In the genomic region with DNA sequence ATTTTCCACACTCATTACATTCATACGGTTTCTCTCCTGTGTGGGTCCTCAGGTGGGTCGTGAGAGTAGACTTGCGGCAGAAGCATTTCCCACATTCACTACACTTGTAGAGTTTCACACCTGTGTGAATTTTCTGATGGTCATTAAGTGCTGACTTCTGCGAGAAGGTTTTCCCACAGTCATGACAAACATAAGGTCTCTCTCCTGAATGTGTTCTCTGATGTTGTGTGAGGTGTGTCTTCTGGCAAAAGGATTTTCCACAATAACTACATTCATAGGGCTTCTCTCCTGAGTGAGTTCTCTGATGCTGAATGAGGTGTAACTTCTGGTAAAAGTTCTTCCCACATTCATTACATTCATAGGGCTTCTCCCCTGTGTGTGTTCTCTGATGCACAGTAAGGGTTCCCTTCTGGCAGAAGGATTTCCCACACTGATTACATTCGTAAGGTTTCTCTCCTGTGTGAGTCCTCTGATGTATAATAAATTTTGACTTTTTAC, we compare ENCODE assay signal across 13 cellular contexts. TPM values are rescaled to one million over a fixed set of nuclear protein-coding genes. Genes with fewer than 3 reads are reported as not detected.
DNase-seq lines count a peak whose midpoint lies in the region; ATAC-seq and TF ChIP-seq lines count a peak whose summit lies in the region.
"Had no signal": no experiment of that assay in that cellular context is flagged by ENCODE, and none has a peak within 500 bp of the region (broad histone marks: within the 10 kb centered on the region; RNA-seq: fewer than 3 reads in every experiment).

No MANE protein-coding gene starts in this region.

- ATAC-seq in CD4-positive, alpha-beta T cell (ENCODE audit: poor library complexity) = no peak
- ATAC-seq in GM18870 (IDR thresholded peaks at IDR 0.05; ENCODE audit: unreplicated experiment) (no peak), HG02571 (IDR thresholded peaks at IDR 0.05; ENCODE audit: unreplicated experiment) (no peak)

- H3K4me3 Mint-ChIP-seq in CD4-positive, alpha-beta T cell = peak overlapping the region; percentile 38
- peak overlapping the region; percentile 53; the same call in 1 of the 2 replicates for H3K4me3 Mint-ChIP-seq in HFFc6

- H3K9me3 ChIP-seq in CD4-positive, alpha-beta T cell (ENCODE audit: control insufficient read depth, low read length) = peaks cover 100% of the 10 kb centered on the region

- no peak overlapping the region for H2BK120ac ChIP-seq in mesendoderm (ENCODE audit: low read depth, low read length)

- H3K4me1 ChIP-seq in mesendoderm (ENCODE audit: control insufficient read depth, low read depth, low read length) = no peaks in the 10 kb centered on the region
- H3K4me1 ChIP-seq: adrenal gland, esophagus muscularis mucosa, SJSA1 had no signal

- H3K36me3 Mint-ChIP-seq in CD4-positive, alpha-beta T cell (ENCODE audit: low read depth) = no peaks in the 10 kb centered on the region
- no peaks in the 10 kb centered on the region for H3K36me3 Mint-ChIP-seq in HFFc6 (ENCODE audit: low read depth)

- no peak overlapping the region for H3K23ac ChIP-seq in mesendoderm (ENCODE audit: low read length)

- H3K36me3 ChIP-seq in mesendoderm (ENCODE audit: control insufficient read depth, insufficient read depth, low read length) = peaks cover 43% of the 10 kb centered on the region

- no peak overlapping the region for H2BK15ac ChIP-seq in mesendoderm (replicated peaks; ENCODE audit: low read depth)

- no peaks in the 10 kb centered on the region for H3K27me3 Mint-ChIP-seq in CD4-positive, alpha-beta T cell
- peaks cover 5% of the 10 kb centered on the region; the same call in 1 of the 2 replicates for H3K27me3 Mint-ChIP-seq in HFFc6 (ENCODE audit: insufficient read depth)

- H4K8ac ChIP-seq in mesendoderm (ENCODE audit: low read depth, low read length) = no peak overlapping the region

- no peak overlapping the region for H3K4me2 ChIP-seq in mesendoderm (ENCODE audit: low read length)

- no peak overlapping the region for H4K5ac ChIP-seq in mesendoderm (ENCODE audit: low read length)

- no peak overlapping the region for H3K4ac ChIP-seq in mesendoderm (ENCODE audit: low read depth, low read length)

- H3K27ac Mint-ChIP-seq in CD4-positive, alpha-beta T cell = no peak overlapping the region
- no peak overlapping the region for H3K27ac Mint-ChIP-seq in HFFc6

- no peak overlapping the region for H2BK5ac ChIP-seq in mesendoderm (ENCODE audit: low read length)

- H3K18ac ChIP-seq in mesendoderm (ENCODE audit: low read length) = no peak overlapping the region

- H3K9me3 Mint-ChIP-seq in CD4-positive, alpha-beta T cell = peaks cover 24% of the 10 kb centered on the region
- H3K9me3 Mint-ChIP-seq in HFFc6 = no peaks in the 10 kb centered on the region

- H3K27me3 ChIP-seq in CD4-positive, alpha-beta T cell (ENCODE audit: control insufficient read depth, insufficient read depth, low read length) = no peaks in the 10 kb centered on the region
- H3K27me3 ChIP-seq in mesendoderm (ENCODE audit: insufficient read depth, low read length, poor library complexity) = no peaks in the 10 kb centered on the region
- H3K27me3 ChIP-seq: adrenal gland, esophagus muscularis mucosa, SJSA1 had no signal

- intact Hi-C loops in CD4-positive, alpha-beta T cell (cut with DNase I, micrococcal nuclease) = no loop called here

- H3K4me3 ChIP-seq in cardiac fibroblast (replicated peaks in 1 of 2; ENCODE audit: low read depth in 2 of 2, low read length in 2 of 2) = no peak overlapping the region
- peak overlapping the region; percentile 15 for H3K4me3 ChIP-seq in mesendoderm (ENCODE audit: low read length)
- H3K4me3 ChIP-seq: SJSA1 had no signal

- H2AK5ac ChIP-seq in mesendoderm (ENCODE audit: low read length) = no peak overlapping the region

- no peak overlapping the region for H3K56ac ChIP-seq in mesendoderm (ENCODE audit: low read length)

- POLR2A ChIA-PET in CD4-positive, alpha-beta T cell (lab: Charles Lee) = no interaction called here

- TF ChIP-seq CTCF in CD4-positive, alpha-beta T cell (IDR thresholded peaks at IDR 0.05) = no peak
- TF ChIP-seq CTCF in HFFc6 (IDR thresholded peaks at IDR 0.05) (no peak), cardiac fibroblast (IDR thresholded peaks at IDR 0.05; ENCODE audit: low read depth, low read length) (no peak)

- no peaks in the 10 kb centered on the region for H3K79me2 ChIP-seq in mesendoderm (ENCODE audit: control insufficient read depth, insufficient read depth, low read length)

- peaks cover 1% of the 10 kb centered on the region for H3K79me1 ChIP-seq in mesendoderm (ENCODE audit: low read length)

- H3K4me1 Mint-ChIP-seq in CD4-positive, alpha-beta T cell (ENCODE audit: low read depth) = no peaks in the 10 kb centered on the region
- no peaks in the 10 kb centered on the region for H3K4me1 Mint-ChIP-seq in HFFc6 (ENCODE audit: low read depth)

- no CpG with 5 or more reads among the region's 5 CpGs for WGBS in mesendoderm (ENCODE audit: extremely low coverage, insufficient coverage, low lambda C conversion rate)

- no peak overlapping the region for H3K9ac ChIP-seq in mesendoderm (ENCODE audit: low read length)

- CTCF ChIA-PET in CD4-positive, alpha-beta T cell (lab: Charles Lee) = no interaction called here

- DNase-seq in CD4-positive, alpha-beta T cell = no peak
- DNase-seq in HFFc6 (peak; percentile 22), cardiac fibroblast (ENCODE audit: low read depth in 2 of 2) (peak; percentile 23 to 43), mesendoderm (peak; percentile 68), activated gamma-delta T cell (lab: John Stamatoyannopoulos, UW) (no peak)
- no peak for DNase-seq in activated T-cell treated with anti-CD3 and anti-CD28 coated beads, Interleukin-2, amount 50 U/mL, for 1 hour
- DNase-seq: activated CD4-positive, alpha-beta T cell treated with anti-CD3 and anti-CD28 coated beads for 1 hour; adrenal gland; stimulated activated CD8-positive, alpha-beta memory T cell treated with anti-CD3 and anti-CD28 coated beads, Interleukin-4, amount 100 ng/mL, for 48 hours had no signal

- no peak overlapping the region for H3K27ac ChIP-seq in CD4-positive, alpha-beta T cell (ENCODE audit: low read depth, low read length)
- H3K27ac ChIP-seq in mesendoderm (ENCODE audit: low read depth, low read length) = no peak overlapping the region
- H3K27ac ChIP-seq: adrenal gland, esophagus muscularis mucosa, SJSA1 had no signal

RNA-seq across cellular contexts. Expression of a gene that starts 15.1 kb away (rescaled TPM):
- total RNA-seq in CD4-positive, alpha-beta T cell = 10 to 100 TPM; 22.1 to 22.5 TPM
- total RNA-seq in HFFc6 (2021; fragmentation: NEBNext Ultra II Directional; extraction: Animal tissue kit (Norgen Biotek cat#: 25700)) = 10 to 100 TPM; 12.7 to 15.1 (median 13.9) TPM
- 8.4 TPM for polyA plus RNA-seq in mesendoderm (2013, experiment 1 of 2)
- polyA plus RNA-seq in mesendoderm (2013, experiment 2 of 2) = 7.7 TPM

RNA-seq across cellular contexts. Expression of a gene that starts 54.5 kb away (rescaled TPM):
- 10 to 100 TPM; 46.2 to 49.7 TPM for total RNA-seq in CD4-positive, alpha-beta T cell
- total RNA-seq in HFFc6 (2021; fragmentation: NEBNext Ultra II Directional; extraction: Animal tissue kit (Norgen Biotek cat#: 25700)) = 10 to 100 TPM; 13.4 to 17.0 (median 15.0) TPM
- polyA plus RNA-seq in mesendoderm (2013, experiment 1 of 2) = 3.5 TPM
- polyA plus RNA-seq in mesendoderm (2013, experiment 2 of 2) = 3.6 TPM

Comparison
In these comparisons a context has a peak if more than half of its experiments do, and no peak if none do; other contexts are left out.
1. DNase-seq: peak in HFFc6 (single experiment), cardiac fibroblast (2 of 2) and mesendoderm (single experiment); none in CD4-positive, alpha-beta T cell (0 of 10), activated gamma-delta T cell (single experiment) and activated T-cell treated with anti-CD3 and anti-CD28 coated beads, Interleukin-2, amount 50 U/mL, for 1 hour (single experiment).